In genomic region chr6:1702580-1703051, GRCh38 we compare ENCODE assay signal across 1 cellular context.
A peak's percentile ranks its signal among the peaks of the same experiment; 100 is the strongest.
TF ChIP-seq lines count a peak whose summit lies in the region.

No MANE protein-coding gene starts in this region.

TF ChIP-seq in K562, 482 proteins besides CTCF, POLR2A, EP300 and RAD21 (continued from another document and continues in another):
- no peak for TF ChIP-seq CHAMP1 (IDR thresholded peaks at IDR 0.05)
- peak; percentile 29; the same call in 1 of the 2 replicates for TF ChIP-seq L3MBTL2 (IDR thresholded peaks at IDR 0.05)
- TF ChIP-seq FOSL1 (tag; conservative IDR thresholded peaks at IDR 0.05), result no peak
- peak; percentile 86; the same call in 1 of the 2 replicates for TF ChIP-seq CTBP1 (IDR thresholded peaks at IDR 0.05; ENCODE audit: borderline replicate concordance)
- TF ChIP-seq RBM39 (optimal IDR thresholded peaks at IDR 0.05; ENCODE audit: low read depth, low read length), result no peak
- TF ChIP-seq GMEB1 (CRISPR knock-in tag; IDR thresholded peaks at IDR 0.05), result no peak
- TF ChIP-seq ZC3H11A (IDR thresholded peaks at IDR 0.05; ENCODE audit: low read depth, low read length), result no peak
- no peak for TF ChIP-seq RBBP5 (IDR thresholded peaks at IDR 0.05; ENCODE audit: borderline replicate concordance, insufficient read depth, low read length, poor library complexity, severe bottlenecking)
- TF ChIP-seq TAL1 (IDR thresholded peaks at IDR 0.05), result peak; percentile 60; the same call in 1 of the 2 replicates
- TF ChIP-seq HMGN3 (IDR thresholded peaks at IDR 0.05; ENCODE audit: borderline replicate concordance, extremely low read depth, insufficient read length, low read depth, low read length), result peak; percentile 27
- TF ChIP-seq CHD1 (IDR thresholded peaks at IDR 0.05; ENCODE audit: low read length), result peak; percentile 25
- 0 out of 2 replicates have a peak, but pooled peaks have one; percentile 35 for TF ChIP-seq FOXP1 (CRISPR knock-in tag; IDR thresholded peaks at IDR 0.05)
- TF ChIP-seq TEAD4 (IDR thresholded peaks at IDR 0.05; ENCODE audit: low read length), result peak; percentile 47; the same call in 1 of the 2 replicates
- no peak for TF ChIP-seq TEAD4 (CRISPR knock-in tag; IDR thresholded peaks at IDR 0.05; ENCODE audit: borderline replicate concordance)
- TF ChIP-seq FOXA3 (CRISPR knock-in tag; conservative IDR thresholded peaks at IDR 0.05 in 1 of 2, IDR thresholded peaks at IDR 0.05 in 1 of 2), result peak; percentile 53 to 75
- TF ChIP-seq ZFP91 (CRISPR knock-in tag; IDR thresholded peaks at IDR 0.05), result no peak
- peak; percentile 37; the same call in 1 of the 2 replicates for TF ChIP-seq NFIC (IDR thresholded peaks at IDR 0.05)
- peak; percentile 78 for TF ChIP-seq CBFA2T2 (conservative IDR thresholded peaks at IDR 0.05)
- TF ChIP-seq SRSF7 (optimal IDR thresholded peaks at IDR 0.05; ENCODE audit: low read depth, low read length), result no peak
- TF ChIP-seq ZNF224 (CRISPR knock-in tag; IDR thresholded peaks at IDR 0.05), result no peak
- peak; percentile 36; the same call in 1 of the 2 replicates for TF ChIP-seq TCF3 (CRISPR knock-in tag; IDR thresholded peaks at IDR 0.05)
- peak in 1 of 2 experiments; percentile 91; a peak in 2 of 4 replicates for TF ChIP-seq RCOR1 (IDR thresholded peaks at IDR 0.05; ENCODE audit: borderline replicate concordance in 1 of 2, low read depth in 2 of 2, low read length in 2 of 2)
- TF ChIP-seq PTBP1 (IDR thresholded peaks at IDR 0.05; ENCODE audit: low read depth, low read length), result no peak
- 0 out of 4 replicates have a peak, but pooled peaks of 1 of the 2 experiments have one; percentile 26 for TF ChIP-seq SIN3A (IDR thresholded peaks at IDR 0.05; ENCODE audit: borderline replicate concordance in 2 of 2, control insufficient read depth in 1 of 2, low read depth in 2 of 2, low read length in 2 of 2)
- 0 out of 4 replicates have a peak, but pooled peaks of 1 of the 2 experiments have one; percentile 18 for TF ChIP-seq TEAD1 (CRISPR knock-in tag; IDR thresholded peaks at IDR 0.05)
- TF ChIP-seq CCNT2 (IDR thresholded peaks at IDR 0.05; ENCODE audit: borderline replicate concordance, extremely low read depth, insufficient read length, low read depth, low read length), result peak; percentile 24
- TF ChIP-seq ZNF707 (CRISPR knock-in tag; conservative IDR thresholded peaks at IDR 0.05), result no peak
- TF ChIP-seq POLR2AphosphoS5 (IDR thresholded peaks at IDR 0.05; ENCODE audit: control insufficient read depth, insufficient read depth, low read depth, low read length), result 0 out of 2 replicates have a peak, but pooled peaks have one; percentile 21
- peak in 1 of 2 experiments; percentile 68; a peak in 2 of 4 replicates for TF ChIP-seq HDAC1 (IDR thresholded peaks at IDR 0.05)
- TF ChIP-seq TFAM (CRISPR knock-in tag; conservative IDR thresholded peaks at IDR 0.05), result no peak
- TF ChIP-seq PPARD (CRISPR knock-in tag; IDR thresholded peaks at IDR 0.05), result no peak
- TF ChIP-seq NR4A1 (CRISPR knock-in tag; IDR thresholded peaks at IDR 0.05), result no peak
- no peak for TF ChIP-seq NR4A1 (tag; IDR thresholded peaks at IDR 0.05)
- peak; percentile 71 for TF ChIP-seq PKNOX1 (IDR thresholded peaks at IDR 0.05)
- no peak for TF ChIP-seq ZNF717 (CRISPR knock-in tag; IDR thresholded peaks at IDR 0.05)
- TF ChIP-seq BRD9 (IDR thresholded peaks at IDR 0.05; ENCODE audit: low read depth, partially characterized antibody), result no peak
- TF ChIP-seq TBP (optimal IDR thresholded peaks at IDR 0.05; ENCODE audit: low read depth, low read length), result no peak
- no peak for TF ChIP-seq ATF3 (IDR thresholded peaks at IDR 0.05)
- no peak for TF ChIP-seq ATF3 (CRISPR knock-in tag; conservative IDR thresholded peaks at IDR 0.05)
- TF ChIP-seq KDM2B (CRISPR knock-in tag; IDR thresholded peaks at IDR 0.05), result no peak
- TF ChIP-seq CBFA2T3 (IDR thresholded peaks at IDR 0.05), result peak; percentile 83
- TF ChIP-seq ZBTB12 (CRISPR knock-in tag; IDR thresholded peaks at IDR 0.05), result no peak
- no peak for TF ChIP-seq PREB (CRISPR knock-in tag; IDR thresholded peaks at IDR 0.05)
- no peak for TF ChIP-seq ZNF655 (CRISPR knock-in tag; IDR thresholded peaks at IDR 0.05)
- no peak for TF ChIP-seq TOE1 (IDR thresholded peaks at IDR 0.05; ENCODE audit: borderline replicate concordance)
- no peak for TF ChIP-seq TOE1 (CRISPR knock-in tag; IDR thresholded peaks at IDR 0.05; ENCODE audit: borderline replicate concordance, low read depth)
- no peak for TF ChIP-seq CBX3 (IDR thresholded peaks at IDR 0.05; ENCODE audit: borderline replicate concordance in 1 of 2, low read length in 2 of 2)
- TF ChIP-seq USF2 (CRISPR knock-in tag; IDR thresholded peaks at IDR 0.05), result no peak
- TF ChIP-seq PBX2 (CRISPR knock-in tag; IDR thresholded peaks at IDR 0.05; ENCODE audit: low read depth), result no peak
- TF ChIP-seq PBX2 (tag; conservative IDR thresholded peaks at IDR 0.05; ENCODE audit: low read depth), result peak; percentile 72
- peak; percentile 14; the same call in 1 of the 2 replicates for TF ChIP-seq STAT5A (IDR thresholded peaks at IDR 0.05; ENCODE audit: borderline replicate concordance, low read length)
